In the genomic region with DNA sequence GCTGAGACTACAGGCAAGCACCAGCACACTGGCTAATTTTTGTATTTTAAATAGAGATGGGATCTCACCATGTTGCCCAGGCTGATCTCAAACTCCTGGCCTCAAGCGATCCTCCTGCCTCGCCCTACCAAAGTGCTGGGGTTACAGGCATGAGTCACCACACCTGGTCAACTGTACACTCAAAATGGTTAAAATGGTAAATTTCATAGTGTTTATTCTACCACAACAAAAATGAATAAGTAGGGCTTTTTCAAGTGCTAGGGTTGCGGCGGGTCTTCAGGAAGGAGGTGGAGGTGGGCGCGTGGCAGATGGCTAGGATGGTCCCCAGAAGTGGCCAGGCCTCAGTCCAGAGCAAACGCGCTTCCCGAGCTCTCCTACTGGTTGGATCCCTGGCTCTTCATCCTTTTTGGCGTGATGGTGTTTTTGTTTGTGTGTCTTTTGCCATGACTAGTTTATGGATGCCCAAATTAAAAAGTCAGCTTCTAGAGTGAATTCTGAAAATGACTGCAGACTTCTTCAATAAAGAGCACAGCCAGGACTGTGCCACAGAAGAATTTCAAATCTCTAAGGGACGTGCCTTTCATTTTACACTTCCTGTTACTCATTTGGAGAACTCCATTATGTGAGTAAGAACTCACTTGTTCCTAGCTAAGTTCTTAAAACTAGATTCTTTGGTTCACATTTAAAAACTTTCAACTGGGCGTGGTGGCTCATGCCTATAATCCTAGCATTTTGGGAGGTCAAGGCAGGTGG, we compare ENCODE assay signal across 14 cellular contexts.
DNase-seq lines count a peak whose midpoint lies in the region; ATAC-seq lines count a peak whose summit lies in the region.
"Had no signal": no experiment of that assay in that cellular context is flagged by ENCODE, and none has a peak within 500 bp of the region (broad histone marks: within the 10 kb centered on the region; RNA-seq: fewer than 3 reads in every experiment).

No MANE protein-coding gene starts in this region.

- DNase-seq in A172 (ENCODE audit: low spot score) (peak; percentile 55), GM23248 (peak; percentile 17), hepatic stellate cell (ENCODE audit: low spot score) (no peak), NCI-H1105 (lab: John Stamatoyannopoulos, UW) (no peak), AG20443 (ENCODE audit: low spot score) (no peak), hypothalamus (lab: John Stamatoyannopoulos, UW) (no peak)
- DNase-seq: activated T-cell treated with anti-CD3 and anti-CD28 coated beads, Interleukin-2, amount 50 U/mL, for 1 hour; cerebellar nuclear complex; head of caudate nucleus; NCI-H510A treated with DMSO at 0.1 percent for 48 hours; T-cell had no signal

- H3K27ac ChIP-seq in GM23248 = no peak overlapping the region

- no peaks in the 10 kb centered on the region for H3K27me3 ChIP-seq in GM23248 (replicated peaks; ENCODE audit: insufficient read depth)

- H3K9me3 ChIP-seq in GM23248 (ENCODE audit: low read depth) = no peaks in the 10 kb centered on the region

- no peaks in the 10 kb centered on the region for H4K20me1 ChIP-seq in GM23248 (ENCODE audit: insufficient read depth)

- H3K79me2 ChIP-seq in GM23248 (ENCODE audit: insufficient read depth) = no peaks in the 10 kb centered on the region

- no peak overlapping the region for H3K9ac ChIP-seq in GM23248

- no peak overlapping the region for H3K4me2 ChIP-seq in GM23248 (ENCODE audit: unreplicated experiment)

- peak; percentile 87 for ATAC-seq in GM18873 (IDR thresholded peaks at IDR 0.05; ENCODE audit: low FRiP score, unreplicated experiment)
- peak; percentile 93 for ATAC-seq in HG03442 (IDR thresholded peaks at IDR 0.05; ENCODE audit: unreplicated experiment)
- ATAC-seq: HepG2, T-cell had no signal

- H3K4me3 ChIP-seq in GM23248 = no peak overlapping the region

- no peaks in the 10 kb centered on the region for H3K4me1 ChIP-seq in GM23248 (ENCODE audit: insufficient read depth)

- H3K9me2 ChIP-seq in GM23248 (ENCODE audit: insufficient read depth) = no peaks in the 10 kb centered on the region

- H3F3A ChIP-seq in GM23248 (ENCODE audit: insufficient read depth) = no peaks in the 10 kb centered on the region

- no peaks in the 10 kb centered on the region for H3K36me3 ChIP-seq in GM23248 (ENCODE audit: low read depth)

- in situ Hi-C loops in GM23248 (cut with MboI) = no loop called here

- 47 to 49% methylated on average over 12 of the region's 12 CpGs for WGBS in GM23248 (ENCODE audit: low coverage in 1 of 2, low lambda C conversion rate in 2 of 2, missing lambda C conversion rate in 2 of 2), 2 experiments

- H2AFZ ChIP-seq in GM23248 = no peak overlapping the region

Comparison
In these comparisons a context has a peak if more than half of its experiments do, and no peak if none do; other contexts are left out.
1. DNase-seq: peak in A172 (single experiment) and GM23248 (single experiment); none in hepatic stellate cell (single experiment), NCI-H1105 (single experiment), AG20443 (single experiment) and hypothalamus (0 of 51).